16 cellular contexts compared by ENCODE assay signal in genomic region chrX:20333672-20334071, GRCh38.
DNase-seq lines count a peak whose midpoint lies in the region; ATAC-seq lines count a peak whose summit lies in the region.
"Had no signal": no experiment of that assay in that cellular context is flagged by ENCODE, and none has a peak within 500 bp of the region (broad histone marks: within the 10 kb centered on the region; RNA-seq: fewer than 3 reads in every experiment).

No MANE protein-coding gene starts in this region.

- ATAC-seq in GM19035 (IDR thresholded peaks at IDR 0.05; ENCODE audit: unreplicated experiment) = no peak

- H3K9me3 Mint-ChIP-seq in activated T-cell treated with anti-CD3 and anti-CD28 coated beads, Interleukin-2, amount 50 U/mL, for 24 hours = no peaks in the 10 kb centered on the region
- H3K9me3 Mint-ChIP-seq: IgD-negative memory B cell had no signal

- no peak overlapping the region for H3K27ac Mint-ChIP-seq in activated T-cell treated with anti-CD3 and anti-CD28 coated beads, Interleukin-2, amount 50 U/mL, for 24 hours
- H3K27ac Mint-ChIP-seq: IgD-negative memory B cell had no signal

- peak; percentile 14 for DNase-seq in activated T-cell treated with anti-CD3 and anti-CD28 coated beads for 24 hours (ENCODE audit: low read depth)
- DNase-seq in activated T-cell treated with anti-CD3 and anti-CD28 coated beads, Interleukin-2, amount 50 U/mL, for 24 hours = no peak
- DNase-seq in stimulated activated naive CD4-positive, alpha-beta T cell treated with Interleukin-2 at 50 U/mL for 16 hours (lab: John Stamatoyannopoulos, UW) = peak; percentile 7
- DNase-seq in stimulated activated naive CD4-positive, alpha-beta T cell (lab: John Stamatoyannopoulos, UW) = no peak
- DNase-seq in stimulated activated CD4-positive, alpha-beta T cell treated with anti-CD3 and anti-CD28 coated beads, TNF-alpha, amount 100 ng/mL, for 48 hours (ENCODE audit: low read depth in 3 of 3) = peak in 2 of 3 donors; percentile 3
- DNase-seq in NCI-H2227 (lab: John Stamatoyannopoulos, UW; ENCODE audit: unreplicated experiment) = no peak
- DNase-seq: COR-L47, GF-D8, GM23248, HCEC 1CT, NCI-H1694 treated with DMSO at 0.1 percent for 48 hours, NCI-H2107, NCI-H226, NCI-H524 treated with DMSO at 0.1 percent for 48 hours had no signal

- H3K4me1 Mint-ChIP-seq in activated T-cell treated with anti-CD3 and anti-CD28 coated beads, Interleukin-2, amount 50 U/mL, for 24 hours (ENCODE audit: low read depth) = peaks cover 23% of the 10 kb centered on the region
- H3K4me1 Mint-ChIP-seq: IgD-negative memory B cell had no signal

- H3K27me3 Mint-ChIP-seq in activated T-cell treated with anti-CD3 and anti-CD28 coated beads, Interleukin-2, amount 50 U/mL, for 24 hours = peaks cover 32% of the 10 kb centered on the region

- no peak overlapping the region for H3K4me3 Mint-ChIP-seq in activated T-cell treated with anti-CD3 and anti-CD28 coated beads, Interleukin-2, amount 50 U/mL, for 24 hours
- H3K4me3 Mint-ChIP-seq: IgD-negative memory B cell had no signal

- no peaks in the 10 kb centered on the region for H3K36me3 Mint-ChIP-seq in activated T-cell treated with anti-CD3 and anti-CD28 coated beads, Interleukin-2, amount 50 U/mL, for 24 hours (ENCODE audit: low read depth)
- H3K36me3 Mint-ChIP-seq: IgD-negative memory B cell had no signal

Comparison
In these comparisons a context has a peak if more than half of its experiments do, and no peak if none do; other contexts are left out.
1. DNase-seq: peak in activated T-cell treated with anti-CD3 and anti-CD28 coated beads for 24 hours (single experiment), stimulated activated naive CD4-positive, alpha-beta T cell treated with Interleukin-2 at 50 U/mL for 16 hours (single experiment) and stimulated activated CD4-positive, alpha-beta T cell treated with anti-CD3 and anti-CD28 coated beads, TNF-alpha, amount 100 ng/mL, for 48 hours (2 of 3); none in activated T-cell treated with anti-CD3 and anti-CD28 coated beads, Interleukin-2, amount 50 U/mL, for 24 hours (single experiment), stimulated activated naive CD4-positive, alpha-beta T cell (0 of 6) and NCI-H2227 (single experiment).